Comparison of ENCODE assay signal across 14 cellular contexts in genomic region chr11:62676698-62677097, GRCh38. TPM values are rescaled to one million over a fixed set of nuclear protein-coding genes. Genes with fewer than 3 reads are reported as not detected.
DNase-seq lines count a peak whose midpoint lies in the region; ATAC-seq and TF ChIP-seq lines count a peak whose summit lies in the region.
"Had no signal": no experiment of that assay in that cellular context is flagged by ENCODE, and none has a peak within 500 bp of the region (broad histone marks: within the 10 kb centered on the region; RNA-seq: fewer than 3 reads in every experiment).

No MANE protein-coding gene starts in this region.

- peak overlapping the region; percentile 19 for H3K4ac ChIP-seq in trophoblast cell (ENCODE audit: low read depth, low read length)

- H2BK12ac ChIP-seq in trophoblast cell (ENCODE audit: low read length), result no peak overlapping the region

- H3K4me1 ChIP-seq in Karpas-422 (ENCODE audit: low read length), result peaks cover 42% of the 10 kb centered on the region
- peaks cover 6 to 9% of the 10 kb centered on the region in 2 experiments for H3K4me1 ChIP-seq in trophoblast cell (ENCODE audit: control insufficient read depth in 1 of 2, insufficient read depth in 2 of 2, low read length in 2 of 2)

- no peak overlapping the region for H2AFZ ChIP-seq in Karpas-422 (ENCODE audit: low read length)
- H2AFZ ChIP-seq in trophoblast cell (ENCODE audit: insufficient read depth, low read length, poor library complexity), result no peak overlapping the region
- H2AFZ ChIP-seq: hepatocyte had no signal

- no peaks in the 10 kb centered on the region for H3K9me3 Mint-ChIP-seq in activated CD4-positive, alpha-beta memory T cell treated with anti-CD3 and anti-CD28 coated beads, Interleukin-2, amount 10 ng/mL, durations not matched to agents 7 days and 5 days
- no peaks in the 10 kb centered on the region for H3K9me3 Mint-ChIP-seq in activated CD4-positive, alpha-beta memory T cell treated with anti-CD3 and anti-CD28 coated beads for 36 hours
- H3K9me3 Mint-ChIP-seq in chondrocyte (ENCODE audit: low read depth), result no peaks in the 10 kb centered on the region

- H3K4me3 ChIP-seq in Karpas-422 (ENCODE audit: low read length) (no peak overlapping the region; the same call in 1 of the 2 replicates), trophoblast cell (ENCODE audit: low read depth, low read length) (no peak overlapping the region)
- H3K4me3 ChIP-seq: hepatocyte, lower lobe of right lung, MG63 had no signal

- H3K27ac ChIP-seq in Karpas-422 (ENCODE audit: low read length) (no peak overlapping the region), trophoblast cell (ENCODE audit: low read depth, low read length) (no peak overlapping the region)
- H3K27ac ChIP-seq: hepatocyte, lower lobe of right lung had no signal

- H3K14ac ChIP-seq in trophoblast cell (ENCODE audit: low read length), result no peak overlapping the region

- H3K9me3 ChIP-seq in Karpas-422 (ENCODE audit: low read length) (no peaks in the 10 kb centered on the region), trophoblast cell (ENCODE audit: insufficient read depth, low read depth, low read length) (peaks cover 3% of the 10 kb centered on the region)
- H3K9me3 ChIP-seq: lower lobe of right lung, MG63 had no signal

- H3K4me2 ChIP-seq in Karpas-422 (ENCODE audit: low read depth, low read length, poor library complexity, severe bottlenecking), result peak overlapping the region; percentile 100
- no peak overlapping the region for H3K4me2 ChIP-seq in trophoblast cell (ENCODE audit: low read length)
- H3K4me2 ChIP-seq: hepatocyte had no signal

- H3K79me1 ChIP-seq in trophoblast cell (ENCODE audit: low read length), result peaks cover 10% of the 10 kb centered on the region

- no peak overlapping the region for H2BK5ac ChIP-seq in trophoblast cell (ENCODE audit: low read depth, low read length, poor library complexity)

- no peak overlapping the region for H3K18ac ChIP-seq in trophoblast cell (ENCODE audit: low read length)

- peaks cover 58% of the 10 kb centered on the region for H3K4me1 Mint-ChIP-seq in activated CD4-positive, alpha-beta memory T cell treated with anti-CD3 and anti-CD28 coated beads, Interleukin-2, amount 10 ng/mL, durations not matched to agents 7 days and 5 days
- H3K4me1 Mint-ChIP-seq in activated CD4-positive, alpha-beta memory T cell treated with anti-CD3 and anti-CD28 coated beads for 36 hours (ENCODE audit: low read depth), result peaks cover 50% of the 10 kb centered on the region
- peaks cover 46% of the 10 kb centered on the region for H3K4me1 Mint-ChIP-seq in chondrocyte (ENCODE audit: low read depth)

- no peaks in the 10 kb centered on the region for H3K27me3 Mint-ChIP-seq in activated CD4-positive, alpha-beta memory T cell treated with anti-CD3 and anti-CD28 coated beads, Interleukin-2, amount 10 ng/mL, durations not matched to agents 7 days and 5 days
- H3K27me3 Mint-ChIP-seq in activated CD4-positive, alpha-beta memory T cell treated with anti-CD3 and anti-CD28 coated beads for 36 hours, result no peaks in the 10 kb centered on the region
- H3K27me3 Mint-ChIP-seq in chondrocyte (ENCODE audit: low read depth), result no peaks in the 10 kb centered on the region

- POLR2A ChIA-PET in activated CD4-positive, alpha-beta memory T cell treated with anti-CD3 and anti-CD28 coated beads, Interleukin-2, amount 10 ng/mL, durations not matched to agents 7 days and 5 days (lab: Charles Lee), result interaction anchor here (1.3 to 6.6 kb wide), 6 partner anchors 11 to 180 kb away, joined by 3 to 105 read pairs (median 6); partner anchors contain the start of genes C11orf98, CSKMT, EEF1G and TUT1
- POLR2A ChIA-PET in activated CD4-positive, alpha-beta memory T cell treated with anti-CD3 and anti-CD28 coated beads for 36 hours (lab: Charles Lee), result interaction anchor here (1.5 to 4.3 kb wide), 2 partner anchors 11 to 23 kb away, joined by 4 to 24 read pairs; partner anchors contain the start of genes C11orf98, CSKMT and INTS5

- no peak overlapping the region for H4K91ac ChIP-seq in trophoblast cell (ENCODE audit: low read depth, low read length)

- no CpG with 5 or more reads among the region's 6 CpGs for WGBS in trophoblast cell (ENCODE audit: extremely low coverage, insufficient coverage, insufficient read length)

- peak overlapping the region; percentile 40 for H3K4me3 Mint-ChIP-seq in activated CD4-positive, alpha-beta memory T cell treated with anti-CD3 and anti-CD28 coated beads, Interleukin-2, amount 10 ng/mL, durations not matched to agents 7 days and 5 days
- no peak overlapping the region for H3K4me3 Mint-ChIP-seq in activated CD4-positive, alpha-beta memory T cell treated with anti-CD3 and anti-CD28 coated beads for 36 hours
- peak overlapping the region; percentile 47 for H3K4me3 Mint-ChIP-seq in chondrocyte (ENCODE audit: unreplicated experiment)

- H3K79me2 ChIP-seq in Karpas-422 (ENCODE audit: low read length), result peaks cover 55% of the 10 kb centered on the region
- H3K79me2 ChIP-seq in trophoblast cell (ENCODE audit: control insufficient read depth, insufficient read depth, low read length, poor library complexity), result peaks cover 9% of the 10 kb centered on the region

- H3K9ac ChIP-seq in Karpas-422 (ENCODE audit: low read length) (peak overlapping the region; percentile 97; the same call in 1 of the 2 replicates), trophoblast cell (ENCODE audit: low read length) (no peak overlapping the region)

- no peak overlapping the region for H2AK5ac ChIP-seq in trophoblast cell (ENCODE audit: low read length)

- no peaks in the 10 kb centered on the region; the same call in 1 of the 2 replicates for H4K20me1 ChIP-seq in Karpas-422 (ENCODE audit: insufficient read depth, low read depth, low read length)

- no peak overlapping the region for H3K23ac ChIP-seq in trophoblast cell (ENCODE audit: low read length)

- peaks cover 9% of the 10 kb centered on the region; the same call in 1 of the 2 replicates for H3K36me3 ChIP-seq in Karpas-422 (ENCODE audit: insufficient read depth, low read length)
- peaks cover 19 to 21% of the 10 kb centered on the region in 2 experiments for H3K36me3 ChIP-seq in trophoblast cell (ENCODE audit: control insufficient read depth in 1 of 2, insufficient read depth in 2 of 2, low read length in 2 of 2)

- no peak overlapping the region for H3K27ac Mint-ChIP-seq in activated CD4-positive, alpha-beta memory T cell treated with anti-CD3 and anti-CD28 coated beads, Interleukin-2, amount 10 ng/mL, durations not matched to agents 7 days and 5 days
- no peak overlapping the region for H3K27ac Mint-ChIP-seq in activated CD4-positive, alpha-beta memory T cell treated with anti-CD3 and anti-CD28 coated beads for 36 hours
- H3K27ac Mint-ChIP-seq in chondrocyte (ENCODE audit: unreplicated experiment), result no peak overlapping the region

- CTCF ChIA-PET in activated CD4-positive, alpha-beta memory T cell treated with anti-CD3 and anti-CD28 coated beads, Interleukin-2, amount 10 ng/mL, durations not matched to agents 7 days and 5 days (lab: Charles Lee), result interaction anchor here (0.8 to 1.7 kb wide), 4 partner anchors 12 to 85 kb away, joined by 3 to 7 read pairs (median 4); partner anchors contain the start of genes C11orf98, CSKMT, EML3 and TUT1
- CTCF ChIA-PET in activated CD4-positive, alpha-beta memory T cell treated with anti-CD3 and anti-CD28 coated beads for 36 hours (lab: Charles Lee), result interaction anchor here (1.0 to 1.5 kb wide), 2 partner anchors 17 to 19 kb away, joined by 4 read pairs; no protein-coding TSS in a partner anchor

- intact Hi-C loops in activated CD4-positive, alpha-beta memory T cell treated with anti-CD3 and anti-CD28 coated beads for 36 hours (cut with micrococcal nuclease), result loop anchor here (10.0 kb wide), 1 partner anchor 252 kb away; no protein-coding TSS in a partner anchor

- no peaks in the 10 kb centered on the region for H3K9me2 ChIP-seq in Karpas-422 (replicated peaks; ENCODE audit: insufficient read depth, low read length)

- peak; percentile 21 for TF ChIP-seq CTCF in chondrocyte (IDR thresholded peaks at IDR 0.05)

- no peak for ATAC-seq in GM18519 (IDR thresholded peaks at IDR 0.05; ENCODE audit: low FRiP score, unreplicated experiment)
- ATAC-seq: activated CD4-positive, CD25-positive, alpha-beta regulatory T cell treated with anti-CD3 and anti-CD28 coated beads, Interleukin-2, amount 50 U/mL, for 24 hours; lower lobe of right lung had no signal

- peaks cover 39% of the 10 kb centered on the region for H3K36me3 Mint-ChIP-seq in activated CD4-positive, alpha-beta memory T cell treated with anti-CD3 and anti-CD28 coated beads, Interleukin-2, amount 10 ng/mL, durations not matched to agents 7 days and 5 days (ENCODE audit: low read depth)
- H3K36me3 Mint-ChIP-seq in activated CD4-positive, alpha-beta memory T cell treated with anti-CD3 and anti-CD28 coated beads for 36 hours, result peaks cover 26% of the 10 kb centered on the region
- H3K36me3 Mint-ChIP-seq in chondrocyte (ENCODE audit: low read depth), result peaks cover 10% of the 10 kb centered on the region

- no peak overlapping the region for H4K8ac ChIP-seq in trophoblast cell (ENCODE audit: low read depth, low read length)

- no peak overlapping the region for H4K12ac ChIP-seq in trophoblast cell (ENCODE audit: low read depth, low read length)

- no peak overlapping the region for H2BK120ac ChIP-seq in trophoblast cell (ENCODE audit: insufficient read depth, low read length, poor library complexity)

- no peak for DNase-seq in activated CD4-positive, alpha-beta memory T cell treated with anti-CD3 and anti-CD28 coated beads, Interleukin-2, amount 10 ng/mL, durations not matched to agents 7 days and 5 days
- DNase-seq in activated CD4-positive, alpha-beta memory T cell treated with anti-CD3 and anti-CD28 coated beads for 36 hours, result no peak
- DNase-seq in Karpas-422 (peak; percentile 33), chondrocyte (ENCODE audit: low spot score) (no peak), trophoblast cell (no peak), C1 segment of cervical spinal cord (lab: John Stamatoyannopoulos, UW) (no peak), HK-2 (ENCODE audit: unreplicated experiment) (no peak)
- DNase-seq: amygdala, lower lobe of right lung, MG63, SHP77 treated with DMSO at 0.1 percent for 48 hours had no signal

- H3K27me3 ChIP-seq in Karpas-422 (ENCODE audit: low read length) (no peaks in the 10 kb centered on the region), trophoblast cell (ENCODE audit: insufficient read depth, low read length) (no peaks in the 10 kb centered on the region)
- H3K27me3 ChIP-seq: hepatocyte, MG63 had no signal

RNA-seq across cellular contexts. Expression of gene UBXN1, which starts 2.2 kb away (rescaled TPM):
- total RNA-seq in activated CD4-positive, alpha-beta memory T cell treated with anti-CD3 and anti-CD28 coated beads, Interleukin-2, amount 10 ng/mL, durations not matched to agents 7 days and 5 days, result 100 to 1,000 TPM; 135 to 139 TPM
- 100 to 1,000 TPM; 110 to 116 TPM for total RNA-seq in activated CD4-positive, alpha-beta memory T cell treated with anti-CD3 and anti-CD28 coated beads for 36 hours
- 160 and 334 TPM in 2 replicates for total RNA-seq in Karpas-422 (2014; rRNA removed; shearing (Covaris generic); ENCODE audit: low replicate concordance)
- 72.0 to 82.2 TPM (median 81.6 TPM) in 3 replicates for total RNA-seq in chondrocyte
- polyA plus RNA-seq in trophoblast cell (2013), result 122 and 123 TPM in 2 replicates

RNA-seq across cellular contexts. Expression of gene LBHD1, which starts 4.6 kb away (rescaled TPM):
- total RNA-seq in activated CD4-positive, alpha-beta memory T cell treated with anti-CD3 and anti-CD28 coated beads, Interleukin-2, amount 10 ng/mL, durations not matched to agents 7 days and 5 days, result 10 to 100 TPM; 17.2 to 18.3 TPM
- total RNA-seq in activated CD4-positive, alpha-beta memory T cell treated with anti-CD3 and anti-CD28 coated beads for 36 hours, result 10 to 100 TPM; 10.8 to 14.1 TPM
- 18.4 and 28.8 TPM in 2 replicates for total RNA-seq in Karpas-422 (2014; rRNA removed; shearing (Covaris generic); ENCODE audit: low replicate concordance)
- total RNA-seq in chondrocyte, result 2.8 to 8.3 TPM (median 4.2 TPM) in 3 replicates
- polyA plus RNA-seq in trophoblast cell (2013), result 4.3 and 4.5 TPM in 2 replicates

RNA-seq across cellular contexts. Expression of gene UQCC3, which starts 5.2 kb away (rescaled TPM):
- total RNA-seq in activated CD4-positive, alpha-beta memory T cell treated with anti-CD3 and anti-CD28 coated beads, Interleukin-2, amount 10 ng/mL, durations not matched to agents 7 days and 5 days, result 1 to 10 TPM; 7.9 to 8.2 TPM
- 1 to 10 TPM; 6.0 to 6.2 TPM for total RNA-seq in activated CD4-positive, alpha-beta memory T cell treated with anti-CD3 and anti-CD28 coated beads for 36 hours
- total RNA-seq in Karpas-422 (2014; rRNA removed; shearing (Covaris generic); ENCODE audit: low replicate concordance), result 13.9 and 27.3 TPM in 2 replicates
- total RNA-seq in chondrocyte, result 4.8 to 5.7 TPM (median 5.5 TPM) in 3 replicates
- polyA plus RNA-seq in trophoblast cell (2013), result 6.3 and 6.9 TPM in 2 replicates

RNA-seq across cellular contexts. Expression of gene CSKMT, which starts 11.6 kb away (rescaled TPM):
- 10 to 100 TPM; 16.6 to 18.3 TPM for total RNA-seq in activated CD4-positive, alpha-beta memory T cell treated with anti-CD3 and anti-CD28 coated beads, Interleukin-2, amount 10 ng/mL, durations not matched to agents 7 days and 5 days
- 10 to 100 TPM; 27.7 to 33.9 TPM for total RNA-seq in activated CD4-positive, alpha-beta memory T cell treated with anti-CD3 and anti-CD28 coated beads for 36 hours
- total RNA-seq in Karpas-422 (2014; rRNA removed; shearing (Covaris generic); ENCODE audit: low replicate concordance), result 4.5 and 8.2 TPM in 2 replicates
- 7.8 to 8.4 TPM (median 8.4 TPM) in 3 replicates for total RNA-seq in chondrocyte
- 15.7 and 17.7 TPM in 2 replicates for polyA plus RNA-seq in trophoblast cell (2013)

RNA-seq across cellular contexts. Expression of gene C11orf98, which starts 11.7 kb away (rescaled TPM):
- 10 to 100 TPM; 88.4 to 93.5 TPM for total RNA-seq in activated CD4-positive, alpha-beta memory T cell treated with anti-CD3 and anti-CD28 coated beads, Interleukin-2, amount 10 ng/mL, durations not matched to agents 7 days and 5 days
- total RNA-seq in activated CD4-positive, alpha-beta memory T cell treated with anti-CD3 and anti-CD28 coated beads for 36 hours, result 100 to 1,000 TPM; 107 to 110 TPM
- 83.6 and 158 TPM in 2 replicates for total RNA-seq in Karpas-422 (2014; rRNA removed; shearing (Covaris generic); ENCODE audit: low replicate concordance)
- total RNA-seq in chondrocyte, result 39.0 to 61.1 TPM (median 47.5 TPM) in 3 replicates
- polyA plus RNA-seq in trophoblast cell (2013), result 147 and 149 TPM in 2 replicates
